In the genomic region with DNA sequence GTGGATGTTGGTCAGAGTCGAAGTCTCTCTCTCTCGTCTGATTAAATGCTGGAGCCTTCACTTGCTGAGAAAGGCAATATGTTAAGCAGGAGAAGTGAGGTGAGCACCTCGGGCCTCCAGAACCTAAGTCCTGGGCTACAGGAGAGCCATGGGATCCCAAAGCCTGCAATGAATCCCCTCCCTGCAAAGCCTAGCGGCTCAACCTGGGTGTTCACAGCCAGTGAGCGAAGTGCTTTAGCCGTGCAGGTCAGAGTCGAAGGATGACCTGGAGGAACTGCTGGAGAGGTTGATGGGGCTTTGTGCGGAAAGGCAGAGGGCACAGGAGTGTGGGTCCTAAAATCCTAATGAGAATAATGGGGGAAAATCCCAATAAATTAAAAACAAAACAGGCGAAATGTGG, we compare ENCODE assay signal across 26 cellular contexts.
"Had no signal": no experiment of that assay in that cellular context is flagged by ENCODE, and none has a peak within 500 bp of the region (broad histone marks: within the 10 kb centered on the region; RNA-seq: fewer than 3 reads in every experiment).

No MANE protein-coding gene starts in this region.

- H3K27me3 ChIP-seq: brain microvascular endothelial cell had no signal

- H3K36me3 ChIP-seq: brain microvascular endothelial cell had no signal

- H3K27ac Mint-ChIP-seq: activated CD4-positive, alpha-beta memory T cell treated with anti-CD3 and anti-CD28 coated beads, Interleukin-2, amount 10 ng/mL, durations not matched to agents 7 days and 5 days; activated CD4-positive, alpha-beta T cell treated with anti-CD3 and anti-CD28 coated beads, Interleukin-2, amount 10 ng/mL, durations not matched to agents 7 days and 5 days; activated naive CD8-positive, alpha-beta T cell; activated T-helper 17 cell treated with anti-CD3 and anti-CD28 coated beads, Interleukin-2, amount 50 U/mL, for 72 hours; dendritic cell treated with granulocyte-macrophage colony-stimulating factor and Interleukin-4, amounts not matched to agents 40 ng/mL and 50 ng/mL, for 4 days; endodermal cell had no signal

- ATAC-seq: activated T-cell treated with anti-CD3 and anti-CD28 coated beads, Interleukin-2, amount 50 U/mL, for 4 hours; activated T-helper 17 cell treated with anti-CD3 and anti-CD28 coated beads, Interleukin-2, amount 50 U/mL, for 72 hours; esophagus mucosa had no signal

- H3K4me3 Mint-ChIP-seq: activated CD4-positive, alpha-beta memory T cell treated with anti-CD3 and anti-CD28 coated beads, Interleukin-2, amount 10 ng/mL, durations not matched to agents 7 days and 5 days; activated CD4-positive, alpha-beta T cell treated with anti-CD3 and anti-CD28 coated beads, Interleukin-2, amount 10 ng/mL, durations not matched to agents 7 days and 5 days; activated naive CD8-positive, alpha-beta T cell; activated T-cell treated with anti-CD3 and anti-CD28 coated beads, Interleukin-2, amount 50 U/mL, for 4 hours; activated T-helper 17 cell treated with anti-CD3 and anti-CD28 coated beads, Interleukin-2, amount 50 U/mL, for 72 hours; central memory CD8-positive, alpha-beta T cell; dendritic cell treated with granulocyte-macrophage colony-stimulating factor and Interleukin-4, amounts not matched to agents 40 ng/mL and 50 ng/mL, for 4 days; endodermal cell had no signal

- DNase-seq: activated CD4-positive, alpha-beta memory T cell treated with anti-CD3 and anti-CD28 coated beads, Interleukin-2, amount 10 ng/mL, durations not matched to agents 7 days and 5 days; activated CD4-positive, alpha-beta T cell treated with anti-CD3 and anti-CD28 coated beads for 1 hour; activated CD4-positive, alpha-beta T cell treated with anti-CD3 and anti-CD28 coated beads for 4 hours; activated CD4-positive, alpha-beta T cell treated with anti-CD3 and anti-CD28 coated beads, Interleukin-2, amount 10 ng/mL, durations not matched to agents 7 days and 5 days; activated CD4-positive, alpha-beta T cell treated with anti-CD3 and anti-CD28 coated beads, Interleukin-2, amount 50 U/mL, for 4 hours; activated CD8-positive, alpha-beta memory T cell treated with anti-CD3 and anti-CD28 coated beads for 24 hours; activated effector memory CD4-positive, alpha-beta T cell treated with Interleukin-2 at 50 U/mL for 16 hours; activated gamma-delta T cell treated with Interleukin-2 at 50 U/mL for 16 hours; activated naive CD4-positive, alpha-beta T cell treated with anti-CD3 and anti-CD28 coated beads, Interleukin-2, amount 50 U/mL, for 16 hours; activated naive CD4-positive, alpha-beta T cell treated with Interleukin-2 at 50 U/mL for 16 hours; activated T-cell treated with anti-CD3 and anti-CD28 coated beads, Interleukin-2, amount 50 U/mL, for 4 hours; amniotic stem cell; anterior cingulate cortex; brain microvascular endothelial cell; dorsolateral prefrontal cortex; effector memory CD4-positive, alpha-beta T cell; endodermal cell; foreskin fibroblast; head of caudate nucleus; T-helper 2 cell had no signal

- H3K4me1 Mint-ChIP-seq: activated CD4-positive, alpha-beta memory T cell treated with anti-CD3 and anti-CD28 coated beads, Interleukin-2, amount 10 ng/mL, durations not matched to agents 7 days and 5 days; activated CD4-positive, alpha-beta T cell treated with anti-CD3 and anti-CD28 coated beads, Interleukin-2, amount 10 ng/mL, durations not matched to agents 7 days and 5 days; activated T-helper 17 cell treated with anti-CD3 and anti-CD28 coated beads, Interleukin-2, amount 50 U/mL, for 72 hours; central memory CD8-positive, alpha-beta T cell; endodermal cell had no signal

- H3K4me3 ChIP-seq: coronary artery, dorsolateral prefrontal cortex had no signal

- H3K27ac ChIP-seq: brain microvascular endothelial cell, coronary artery, dorsolateral prefrontal cortex had no signal

- H3K9me3 Mint-ChIP-seq: activated CD4-positive, alpha-beta memory T cell treated with anti-CD3 and anti-CD28 coated beads, Interleukin-2, amount 10 ng/mL, durations not matched to agents 7 days and 5 days; activated CD4-positive, alpha-beta T cell treated with anti-CD3 and anti-CD28 coated beads, Interleukin-2, amount 10 ng/mL, durations not matched to agents 7 days and 5 days; dendritic cell treated with granulocyte-macrophage colony-stimulating factor and Interleukin-4, amounts not matched to agents 40 ng/mL and 50 ng/mL, for 4 days had no signal
